In the genomic region with DNA sequence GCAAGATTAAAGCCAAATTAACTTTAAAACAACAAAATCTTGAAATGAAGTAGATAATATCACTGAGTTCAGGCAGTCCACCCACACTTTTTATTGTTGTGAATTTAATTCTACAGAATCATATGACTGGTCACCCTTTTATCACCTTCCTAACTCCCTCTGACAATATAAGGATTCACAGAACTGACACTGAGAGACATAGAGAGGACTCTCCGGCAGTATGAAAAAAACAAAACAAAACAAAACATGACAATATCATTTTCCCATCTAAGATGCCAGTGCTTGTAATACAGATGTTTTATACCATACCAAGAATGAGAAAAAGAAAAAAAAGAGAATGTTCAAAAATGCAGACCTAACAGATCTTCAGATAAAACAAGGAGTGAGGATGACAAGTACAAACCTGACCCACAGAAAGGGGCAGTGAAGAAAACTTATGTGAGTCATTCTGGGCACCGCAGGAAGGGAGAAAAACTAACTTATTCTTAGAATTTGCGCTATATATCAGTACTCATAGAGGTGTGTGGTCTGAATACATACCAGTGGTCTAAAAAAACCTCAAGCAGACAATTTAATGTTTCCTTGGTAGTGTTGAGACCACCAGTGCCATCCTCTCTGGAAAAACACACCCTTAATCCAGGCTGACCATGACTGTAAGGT, we compare ENCODE assay signal across 3 cellular contexts.
TF ChIP-seq lines count a peak whose summit lies in the region.

No MANE protein-coding gene starts in this region.

TF ChIP-seq in IMR-90, 13 proteins besides CTCF, POLR2A, EP300 and RAD21:
- no peak for TF ChIP-seq CEBPB (IDR thresholded peaks at IDR 0.05; ENCODE audit: low read depth, low read length)
- no peak for TF ChIP-seq RCOR1 (IDR thresholded peaks at IDR 0.05; ENCODE audit: insufficient replicate concordance, low read length)
- TF ChIP-seq, protein P1, sequence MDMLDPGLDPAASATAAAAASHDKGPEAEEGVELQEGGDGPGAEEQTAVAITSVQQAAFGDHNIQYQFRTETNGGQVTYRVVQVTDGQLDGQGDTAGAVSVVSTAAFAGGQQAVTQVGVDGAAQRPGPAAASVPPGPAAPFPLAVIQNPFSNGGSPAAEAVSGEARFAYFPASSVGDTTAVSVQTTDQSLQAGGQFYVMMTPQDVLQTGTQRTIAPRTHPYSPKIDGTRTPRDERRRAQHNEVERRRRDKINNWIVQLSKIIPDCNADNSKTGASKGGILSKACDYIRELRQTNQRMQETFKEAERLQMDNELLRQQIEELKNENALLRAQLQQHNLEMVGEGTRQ (IDR thresholded peaks at IDR 0.05; ENCODE audit: low read depth, low read length) = no peak
- TF ChIP-seq MAFK (IDR thresholded peaks at IDR 0.05; ENCODE audit: low read depth, low read length) = no peak
- TF ChIP-seq, protein P2, sequence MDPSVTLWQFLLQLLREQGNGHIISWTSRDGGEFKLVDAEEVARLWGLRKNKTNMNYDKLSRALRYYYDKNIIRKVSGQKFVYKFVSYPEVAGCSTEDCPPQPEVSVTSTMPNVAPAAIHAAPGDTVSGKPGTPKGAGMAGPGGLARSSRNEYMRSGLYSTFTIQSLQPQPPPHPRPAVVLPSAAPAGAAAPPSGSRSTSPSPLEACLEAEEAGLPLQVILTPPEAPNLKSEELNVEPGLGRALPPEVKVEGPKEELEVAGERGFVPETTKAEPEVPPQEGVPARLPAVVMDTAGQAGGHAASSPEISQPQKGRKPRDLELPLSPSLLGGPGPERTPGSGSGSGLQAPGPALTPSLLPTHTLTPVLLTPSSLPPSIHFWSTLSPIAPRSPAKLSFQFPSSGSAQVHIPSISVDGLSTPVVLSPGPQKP (IDR thresholded peaks at IDR 0.05; ENCODE audit: borderline replicate concordance, low read depth, low read length) = no peak
- TF ChIP-seq BHLHE40 (IDR thresholded peaks at IDR 0.05; ENCODE audit: low read depth, low read length) = no peak
- no peak for TF ChIP-seq SMC3 (IDR thresholded peaks at IDR 0.05; ENCODE audit: low read depth, low read length)
- no peak for TF ChIP-seq RFX5 (IDR thresholded peaks at IDR 0.05; ENCODE audit: low read depth, low read length)
- no peak for TF ChIP-seq NFE2L2 (IDR thresholded peaks at IDR 0.05; ENCODE audit: low read depth, low read length)

TF ChIP-seq in K562, 482 proteins besides CTCF, POLR2A, EP300 and RAD21 (continued from another document):
- TF ChIP-seq, protein P3, sequence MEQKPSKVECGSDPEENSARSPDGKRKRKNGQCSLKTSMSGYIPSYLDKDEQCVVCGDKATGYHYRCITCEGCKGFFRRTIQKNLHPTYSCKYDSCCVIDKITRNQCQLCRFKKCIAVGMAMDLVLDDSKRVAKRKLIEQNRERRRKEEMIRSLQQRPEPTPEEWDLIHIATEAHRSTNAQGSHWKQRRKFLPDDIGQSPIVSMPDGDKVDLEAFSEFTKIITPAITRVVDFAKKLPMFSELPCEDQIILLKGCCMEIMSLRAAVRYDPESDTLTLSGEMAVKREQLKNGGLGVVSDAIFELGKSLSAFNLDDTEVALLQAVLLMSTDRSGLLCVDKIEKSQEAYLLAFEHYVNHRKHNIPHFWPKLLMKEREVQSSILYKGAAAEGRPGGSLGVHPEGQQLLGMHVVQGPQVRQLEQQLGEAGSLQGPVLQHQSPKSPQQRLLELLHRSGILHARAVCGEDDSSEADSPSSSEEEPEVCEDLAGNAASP (IDR thresholded peaks at IDR 0.05) = no peak
- TF ChIP-seq EGR1 (conservative IDR thresholded peaks at IDR 0.05) = 0 out of 2 replicates have a peak, but pooled peaks have one; percentile 8
- no peak for TF ChIP-seq ZNF239 (CRISPR knock-in tag; IDR thresholded peaks at IDR 0.05)
- no peak for TF ChIP-seq HNRNPK (IDR thresholded peaks at IDR 0.05; ENCODE audit: low read depth, low read length, poor library complexity, severe bottlenecking)
- TF ChIP-seq, protein P4, sequence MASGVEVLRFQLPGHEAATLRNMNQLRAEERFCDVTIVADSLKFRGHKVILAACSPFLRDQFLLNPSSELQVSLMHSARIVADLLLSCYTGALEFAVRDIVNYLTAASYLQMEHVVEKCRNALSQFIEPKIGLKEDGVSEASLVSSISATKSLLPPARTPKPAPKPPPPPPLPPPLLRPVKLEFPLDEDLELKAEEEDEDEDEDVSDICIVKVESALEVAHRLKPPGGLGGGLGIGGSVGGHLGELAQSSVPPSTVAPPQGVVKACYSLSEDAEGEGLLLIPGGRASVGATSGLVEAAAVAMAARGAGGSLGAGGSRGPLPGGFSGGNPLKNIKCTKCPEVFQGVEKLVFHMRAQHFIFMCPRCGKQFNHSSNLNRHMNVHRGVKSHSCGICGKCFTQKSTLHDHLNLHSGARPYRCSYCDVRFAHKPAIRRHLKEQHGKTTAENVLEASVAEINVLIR (CRISPR knock-in tag; IDR thresholded peaks at IDR 0.05) = no peak
- peak; percentile 39; the same call in 1 of the 2 replicates for TF ChIP-seq JUND (IDR thresholded peaks at IDR 0.05; ENCODE audit: borderline replicate concordance, low read depth, low read length)
- TF ChIP-seq JUND (tag; IDR thresholded peaks at IDR 0.05; ENCODE audit: borderline replicate concordance, low read depth, low read length) = no peak
- TF ChIP-seq ARNT (IDR thresholded peaks at IDR 0.05) = no peak
- TF ChIP-seq NRF1 (conservative IDR thresholded peaks at IDR 0.05 in 1 of 2, IDR thresholded peaks at IDR 0.05 in 1 of 2) = no peak
- TF ChIP-seq ZNF212 (CRISPR knock-in tag; IDR thresholded peaks at IDR 0.05) = no peak
- TF ChIP-seq FOXJ2 (tag; IDR thresholded peaks at IDR 0.05) = no peak
- peak; percentile 71 for TF ChIP-seq FOSL1 (tag; conservative IDR thresholded peaks at IDR 0.05)
- TF ChIP-seq CBFA2T2 (conservative IDR thresholded peaks at IDR 0.05) = no peak
TF ChIP-seq in K562: peak in this region for 4.

TF ChIP-seq in GM12891, 5 proteins besides CTCF, POLR2A, EP300 and RAD21 (continued from another document):
- no peak for TF ChIP-seq POU2F2 (IDR thresholded peaks at IDR 0.05; ENCODE audit: low read depth, low read length)
- TF ChIP-seq SPI1 (IDR thresholded peaks at IDR 0.05; ENCODE audit: low read depth, low read length) = no peak
- no peak for TF ChIP-seq TAF1 (IDR thresholded peaks at IDR 0.05; ENCODE audit: low read depth, low read length)
- TF ChIP-seq PAX5 (IDR thresholded peaks at IDR 0.05; ENCODE audit: insufficient read depth, low read length, severe bottlenecking) = no peak
